In the genomic region with DNA sequence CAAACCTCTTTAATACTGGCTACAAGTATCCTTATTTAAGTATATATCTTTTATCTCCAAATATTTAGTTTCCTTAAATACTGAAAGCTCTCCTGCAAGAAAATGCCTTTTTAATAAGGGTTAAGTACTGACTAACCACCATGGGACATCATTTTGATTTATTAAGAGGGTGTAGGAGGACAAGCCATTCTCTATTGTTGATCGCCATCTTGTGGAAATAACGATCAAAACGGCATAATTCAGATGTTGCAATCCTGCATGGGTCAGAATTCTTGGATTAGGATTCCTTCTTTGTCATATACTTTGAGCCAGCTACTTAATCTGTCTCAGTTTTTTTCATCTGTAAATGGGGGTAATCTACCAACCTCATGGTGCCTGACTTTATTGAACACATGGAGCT, we compare ENCODE assay signal across 8 cellular contexts. TPM values are rescaled to one million over a fixed set of nuclear protein-coding genes. Genes with fewer than 3 reads are reported as not detected.
DNase-seq lines count a peak whose midpoint lies in the region; ATAC-seq and TF ChIP-seq lines count a peak whose summit lies in the region.
"Had no signal": no experiment of that assay in that cellular context is flagged by ENCODE, and none has a peak within 500 bp of the region (broad histone marks: within the 10 kb centered on the region; RNA-seq: fewer than 3 reads in every experiment).

No MANE protein-coding gene starts in this region.

- WGBS in endodermal cell (ENCODE audit: insufficient coverage in 1 of 2, insufficient read length in 1 of 2), 2 experiments, result 9 to 15% methylated on average over 3 of the region's 3 CpGs

- no peak overlapping the region for H3K4me3 Mint-ChIP-seq in endodermal cell

- TF ChIP-seq CTCF in HL-60 (IDR thresholded peaks at IDR 0.05; ENCODE audit: insufficient read depth, low read length), result peak; percentile 8
- peak; percentile 76 for TF ChIP-seq CTCF in endodermal cell (conservative IDR thresholded peaks at IDR 0.05)
- peak; percentile 71 for TF ChIP-seq CTCF in neural cell (IDR thresholded peaks at IDR 0.05; ENCODE audit: poor library complexity, severe bottlenecking)

- no peak overlapping the region for H2AFZ ChIP-seq in neural cell (ENCODE audit: low read depth, low read length)

- peak; percentile 76 for TF ChIP-seq RAD21 in neural cell (conservative IDR thresholded peaks at IDR 0.05)

- H3K36me3 ChIP-seq in endodermal cell (ENCODE audit: control insufficient read depth, insufficient read depth, low read length) (no peaks in the 10 kb centered on the region), neural cell (ENCODE audit: insufficient read depth, low read length) (no peaks in the 10 kb centered on the region)
- H3K36me3 ChIP-seq: neutrophil had no signal

- H3K27me3 Mint-ChIP-seq in endodermal cell (ENCODE audit: insufficient read depth), result peaks cover 2% of the 10 kb centered on the region

- H3K36me3 Mint-ChIP-seq in endodermal cell (ENCODE audit: low read depth), result no peaks in the 10 kb centered on the region

- H3K79me2 ChIP-seq in neural cell (replicated peaks; ENCODE audit: insufficient read depth, low read length), result no peaks in the 10 kb centered on the region

- H3K27me3 ChIP-seq in HL-60 (ENCODE audit: insufficient read depth, poor library complexity, severe bottlenecking) (no peaks in the 10 kb centered on the region), endodermal cell (ENCODE audit: control insufficient read depth, insufficient read depth, low read length, poor library complexity, severe bottlenecking) (no peaks in the 10 kb centered on the region), neural cell (ENCODE audit: insufficient read depth, low read depth, low read length) (no peaks in the 10 kb centered on the region)
- H3K27me3 ChIP-seq: neutrophil had no signal

- DNase-seq in HL-60 (ENCODE audit: low read depth in 1 of 2, low spot score in 1 of 2) (peak in 1 of 2 experiments; percentile 22), NCI-H82 (lab: John Stamatoyannopoulos, UW) (peak; percentile 64), endodermal cell (no peak)
- no peak for DNase-seq in stimulated activated CD4-positive, alpha-beta T cell treated with anti-CD3 and anti-CD28 coated beads, Interleukin-4, amount 100 ng/mL, for 24 hours

- no peak overlapping the region for H3K27ac Mint-ChIP-seq in endodermal cell

- H3K9ac ChIP-seq in endodermal cell (ENCODE audit: extremely low read depth, low read length, poor library complexity, severe bottlenecking) (no peak overlapping the region), neural cell (ENCODE audit: low read length) (no peak overlapping the region)

- no peak for TF ChIP-seq EP300 in neural cell (conservative IDR thresholded peaks at IDR 0.05; ENCODE audit: poor library complexity, severe bottlenecking)

- H3F3A ChIP-seq in neural cell (ENCODE audit: insufficient read depth, low read length, poor library complexity, severe bottlenecking), result no peaks in the 10 kb centered on the region

- no peak overlapping the region for H3K4me2 ChIP-seq in neural cell (ENCODE audit: low read length)

- peaks cover 8% of the 10 kb centered on the region for H3K4me1 Mint-ChIP-seq in endodermal cell

- peaks cover 3% of the 10 kb centered on the region for H3K9me3 ChIP-seq in endodermal cell (ENCODE audit: control insufficient read depth, low read length)
- H3K9me3 ChIP-seq in neural cell (ENCODE audit: low read length), result no peaks in the 10 kb centered on the region
- H3K9me3 ChIP-seq: neutrophil had no signal

- H3K4me1 ChIP-seq in endodermal cell (ENCODE audit: control insufficient read depth, insufficient read depth, low read length), result no peaks in the 10 kb centered on the region

- no peaks in the 10 kb centered on the region for H3K9me2 ChIP-seq in neural cell (ENCODE audit: insufficient read depth, low read length)

- H3K9me3 Mint-ChIP-seq in endodermal cell, result peaks cover 2% of the 10 kb centered on the region

- no peak overlapping the region for H3K27ac ChIP-seq in HL-60 (replicated peaks)
- no peak overlapping the region for H3K27ac ChIP-seq in endodermal cell (ENCODE audit: low read depth, low read length)
- no peak overlapping the region for H3K27ac ChIP-seq in neural cell (ENCODE audit: low read length)
- H3K27ac ChIP-seq: neutrophil had no signal

- H4K20me1 ChIP-seq in neural cell (ENCODE audit: insufficient read depth), result no peaks in the 10 kb centered on the region

- ATAC-seq in GM21447 (IDR thresholded peaks at IDR 0.05; ENCODE audit: unreplicated experiment), result no peak
- ATAC-seq in GM21529 (IDR thresholded peaks at IDR 0.05; ENCODE audit: unreplicated experiment), result no peak

- H3K4me3 ChIP-seq in HL-60 (replicated peaks; ENCODE audit: insufficient read depth, low read length), result no peak overlapping the region
- H3K4me3 ChIP-seq in endodermal cell (ENCODE audit: low read length), result no peak overlapping the region
- H3K4me3 ChIP-seq in neural cell (ENCODE audit: low read length), result no peak overlapping the region

TF ChIP-seq in neural cell, 6 proteins besides CTCF, POLR2A, EP300 and RAD21:
- peak; percentile 76 for TF ChIP-seq SMC3 (conservative IDR thresholded peaks at IDR 0.05; ENCODE audit: poor library complexity)
- TF ChIP-seq, protein P1, sequence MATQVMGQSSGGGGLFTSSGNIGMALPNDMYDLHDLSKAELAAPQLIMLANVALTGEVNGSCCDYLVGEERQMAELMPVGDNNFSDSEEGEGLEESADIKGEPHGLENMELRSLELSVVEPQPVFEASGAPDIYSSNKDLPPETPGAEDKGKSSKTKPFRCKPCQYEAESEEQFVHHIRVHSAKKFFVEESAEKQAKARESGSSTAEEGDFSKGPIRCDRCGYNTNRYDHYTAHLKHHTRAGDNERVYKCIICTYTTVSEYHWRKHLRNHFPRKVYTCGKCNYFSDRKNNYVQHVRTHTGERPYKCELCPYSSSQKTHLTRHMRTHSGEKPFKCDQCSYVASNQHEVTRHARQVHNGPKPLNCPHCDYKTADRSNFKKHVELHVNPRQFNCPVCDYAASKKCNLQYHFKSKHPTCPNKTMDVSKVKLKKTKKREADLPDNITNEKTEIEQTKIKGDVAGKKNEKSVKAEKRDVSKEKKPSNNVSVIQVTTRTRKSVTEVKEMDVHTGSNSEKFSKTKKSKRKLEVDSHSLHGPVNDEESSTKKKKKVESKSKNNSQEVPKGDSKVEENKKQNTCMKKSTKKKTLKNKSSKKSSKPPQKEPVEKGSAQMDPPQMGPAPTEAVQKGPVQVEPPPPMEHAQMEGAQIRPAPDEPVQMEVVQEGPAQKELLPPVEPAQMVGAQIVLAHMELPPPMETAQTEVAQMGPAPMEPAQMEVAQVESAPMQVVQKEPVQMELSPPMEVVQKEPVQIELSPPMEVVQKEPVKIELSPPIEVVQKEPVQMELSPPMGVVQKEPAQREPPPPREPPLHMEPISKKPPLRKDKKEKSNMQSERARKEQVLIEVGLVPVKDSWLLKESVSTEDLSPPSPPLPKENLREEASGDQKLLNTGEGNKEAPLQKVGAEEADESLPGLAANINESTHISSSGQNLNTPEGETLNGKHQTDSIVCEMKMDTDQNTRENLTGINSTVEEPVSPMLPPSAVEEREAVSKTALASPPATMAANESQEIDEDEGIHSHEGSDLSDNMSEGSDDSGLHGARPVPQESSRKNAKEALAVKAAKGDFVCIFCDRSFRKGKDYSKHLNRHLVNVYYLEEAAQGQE (IDR thresholded peaks at IDR 0.05; ENCODE audit: borderline replicate concordance), result no peak
- no peak for TF ChIP-seq EZH2 (IDR thresholded peaks at IDR 0.05; ENCODE audit: borderline replicate concordance, insufficient read depth, low read length, poor library complexity, severe bottlenecking)
- no peak for TF ChIP-seq POLR2AphosphoS5 (IDR thresholded peaks at IDR 0.05)
- TF ChIP-seq TAF1 (IDR thresholded peaks at IDR 0.05; ENCODE audit: low read depth), result no peak
- no peak for TF ChIP-seq MXI1 (conservative IDR thresholded peaks at IDR 0.05; ENCODE audit: poor library complexity, severe bottlenecking)

RNA-seq across cellular contexts. Expression of a gene that starts 28.7 kb away (rescaled TPM):
- not detected for total RNA-seq in endodermal cell
- polyA plus RNA-seq in endodermal cell (2013, experiment 1 of 2), result 0.78 TPM
- not detected for polyA plus RNA-seq in endodermal cell (2013, experiment 2 of 2)
- not detected in 2 replicates for polyA plus RNA-seq in neural cell
- not detected in 2 replicates for polyA minus RNA-seq in neural cell

RNA-seq across cellular contexts. Expression of a gene that starts 56.5 kb away (rescaled TPM):
- total RNA-seq in endodermal cell, result 10 to 100 TPM in 1 of 2 donors, 1 to 10 TPM in 1; 1.1 to 18.7 TPM
- 5.1 TPM for polyA plus RNA-seq in endodermal cell (2013, experiment 1 of 2)
- 2.2 TPM for polyA plus RNA-seq in endodermal cell (2013, experiment 2 of 2)
- polyA plus RNA-seq in neural cell, result not detected in 2 replicates
- not detected in 2 replicates for polyA minus RNA-seq in neural cell

Comparison
In these comparisons a context has a peak if more than half of its experiments do, and no peak if none do; other contexts are left out.
1. CTCF ChIP-seq: peak in every context shown above with its lines; median percentile 76 in endodermal cell; 71 in neural cell; 8 in HL-60.